In genomic region chr4:183659919-183660318, GRCh38 we compare ENCODE assay signal across 8 cellular contexts. TPM values are rescaled to one million over a fixed set of nuclear protein-coding genes. Genes with fewer than 3 reads are reported as not detected.
A peak's percentile ranks its signal among the peaks of the same experiment; 100 is the strongest.
DNase-seq lines count a peak whose midpoint lies in the region; ATAC-seq and TF ChIP-seq lines count a peak whose summit lies in the region.

No MANE protein-coding gene starts in this region.

- H3K4me3 ChIP-seq in HUES6 (ENCODE audit: low read depth, low read length) (peak overlapping the region; percentile 93), breast epithelium (peak overlapping the region; percentile 75 to 90 (median 88)), mucosa of descending colon (peak overlapping the region; percentile 90)

- intact Hi-C loops in breast epithelium (cut with DNase I; ENCODE audit: low total_unique reads) = no loop called here
- intact Hi-C loops in mucosa of descending colon (cut with DNase I, micrococcal nuclease) = no loop called here

- H3K36me3 ChIP-seq in HUES6 (ENCODE audit: control insufficient read depth, insufficient read depth, low read length) (peaks cover 20% of the 10 kb centered on the region), breast epithelium (no peaks in the 10 kb centered on the region), mucosa of descending colon (ENCODE audit: low read depth) (no peaks in the 10 kb centered on the region)

- H3K9me3 ChIP-seq in HUES6 (ENCODE audit: control insufficient read depth, insufficient read depth, low read depth, low read length) = no peaks in the 10 kb centered on the region
- no peaks in the 10 kb centered on the region for H3K9me3 ChIP-seq in breast epithelium
- H3K9me3 ChIP-seq in mucosa of descending colon = no peaks in the 10 kb centered on the region

- no peak for TF ChIP-seq POLR2A in breast epithelium (IDR thresholded peaks at IDR 0.05)

- TF ChIP-seq CTCF in breast epithelium (IDR thresholded peaks at IDR 0.05) (no peak), mucosa of descending colon (IDR thresholded peaks at IDR 0.05) (no peak)

- H3K27ac ChIP-seq in HUES6 (ENCODE audit: low read depth, low read length) = no peak overlapping the region
- peak overlapping the region; percentile 94 to 98 for H3K27ac ChIP-seq in breast epithelium

- H3K27me3 ChIP-seq in HUES6 (ENCODE audit: control insufficient read depth, insufficient read depth, low read length) (no peaks in the 10 kb centered on the region), breast epithelium (no peaks in the 10 kb centered on the region)

- H3K9ac ChIP-seq in HUES6 (ENCODE audit: low read length) = peak overlapping the region; percentile 89

- ATAC-seq in mucosa of descending colon = no peak

- DNase-seq in AG20443 (ENCODE audit: low spot score) = peak; percentile 12
- no peak for DNase-seq in breast epithelium (ENCODE audit: low spot score in 2 of 2)
- DNase-seq in mucosa of descending colon = no peak
- DNase-seq in LoVo (ENCODE audit: low spot score) = no peak
- DNase-seq in NCI-H345 (lab: John Stamatoyannopoulos, UW) = no peak
- DNase-seq in NCI-H2029 (lab: John Stamatoyannopoulos, UW) = no peak
- DNase-seq in activated CD8-positive, alpha-beta memory T cell treated with anti-CD3 and anti-CD28 coated beads, Interleukin-2, amount 50 U/mL, for 48 hours = no peak

- H3K4me1 ChIP-seq in HUES6 (ENCODE audit: control insufficient read depth, insufficient read depth, low read length) (peaks cover 9% of the 10 kb centered on the region), breast epithelium (no peaks in the 10 kb centered on the region), mucosa of descending colon (ENCODE audit: low read depth) (peaks cover 17% of the 10 kb centered on the region)

RNA-seq across cellular contexts. Expression of gene TRAPPC11, which starts 0.8 kb away (rescaled TPM):
- total RNA-seq in breast epithelium = 10 to 100 TPM; 39.0 to 86.8 (median 43.0) TPM
- 10 to 100 TPM; 27.7 to 35.8 (median 34.3) TPM for total RNA-seq in mucosa of descending colon

RNA-seq across cellular contexts. Expression of gene RWDD4, which starts 0.9 kb away (rescaled TPM):
- total RNA-seq in breast epithelium (10 to 100 TPM; 19.3 to 27.2 (median 20.8) TPM), mucosa of descending colon (10 to 100 TPM; 14.7 to 18.6 (median 15.0) TPM)
